32 cellular contexts compared by ENCODE assay signal in genomic region chr7:45075871-45076796, GRCh38. TPM values are rescaled to one million over a fixed set of nuclear protein-coding genes. Genes with fewer than 3 reads are reported as not detected.
DNase-seq lines count a peak whose midpoint lies in the region; ATAC-seq and TF ChIP-seq lines count a peak whose summit lies in the region.
"Had no signal": no experiment of that assay in that cellular context is flagged by ENCODE, and none has a peak within 500 bp of the region (broad histone marks: within the 10 kb centered on the region; RNA-seq: fewer than 3 reads in every experiment).

No MANE protein-coding gene starts in this region.

- H3K27ac ChIP-seq in CD8-positive, alpha-beta T cell (ENCODE audit: low read depth, low read length), result no peak overlapping the region
- H3K27ac ChIP-seq in cingulate gyrus (ENCODE audit: low read depth, low read length), result peak overlapping the region; percentile 34
- H3K27ac ChIP-seq: adrenal gland, BLaER1, body of pancreas, gastrocnemius medialis, left lung, Peyer's patch, transverse colon had no signal

- peaks cover 51% of the 10 kb centered on the region for H3K36me3 ChIP-seq in CD8-positive, alpha-beta T cell (ENCODE audit: insufficient read depth, low read length)

- H3K4me1 ChIP-seq in CD8-positive, alpha-beta T cell (ENCODE audit: insufficient read depth, low read length), result no peaks in the 10 kb centered on the region
- H3K4me1 ChIP-seq: adrenal gland, body of pancreas, gastrocnemius medialis, Peyer's patch, transverse colon had no signal

- peaks cover 56% of the 10 kb centered on the region for H3K36me3 Mint-ChIP-seq in CD8-positive, alpha-beta T cell
- H3K36me3 Mint-ChIP-seq in T-helper 2 cell treated with Interferon-gamma antibody and Interleukin-4, amounts not matched to agents 5 μg/mL and 100 μg/mL, for 36 hours (ENCODE audit: low read depth), result peaks cover 43% of the 10 kb centered on the region

- no peaks in the 10 kb centered on the region for H3K27me3 Mint-ChIP-seq in CD8-positive, alpha-beta T cell (ENCODE audit: low read depth)
- H3K27me3 Mint-ChIP-seq in T-helper 2 cell treated with Interferon-gamma antibody and Interleukin-4, amounts not matched to agents 5 μg/mL and 100 μg/mL, for 36 hours (ENCODE audit: low read depth), result no peaks in the 10 kb centered on the region
- H3K27me3 Mint-ChIP-seq: activated CD4-positive, alpha-beta T cell treated with anti-CD3 and anti-CD28 coated beads for 36 hours; naive B cell had no signal

- DNase-seq in CD8-positive, alpha-beta T cell, result no peak
- peak; percentile 15 for DNase-seq in GM10248 (ENCODE audit: extremely low spot score)
- DNase-seq in mesenteric fat pad (ENCODE audit: low spot score), result peak; percentile 35
- no peak for DNase-seq in HEK293T (ENCODE audit: extremely low spot score)
- no peak for DNase-seq in inferior parietal cortex (ENCODE audit: extremely low spot score)
- DNase-seq in T-helper 2 cell treated with Interferon-gamma antibody and Interleukin-4, amounts not matched to agents 5 μg/mL and 100 μg/mL, for 36 hours (ENCODE audit: low spot score), result no peak
- DNase-seq: activated CD4-positive, alpha-beta T cell treated with anti-CD3 and anti-CD28 coated beads for 36 hours; activated CD8-positive, alpha-beta memory T cell treated with anti-CD3 and anti-CD28 coated beads for 24 hours; activated gamma-delta T cell; activated T-cell treated with anti-CD3 and anti-CD28 coated beads for 4 hours; body of pancreas; cerebellar nuclear complex; DMS153; gastrocnemius medialis; hippocampal formation; Karpas-422; naive B cell; NCI-H1436; NCI-H2081 treated with DMSO at 0.1 percent for 48 hours; NCI-H345; occipital lobe; SIG-M5; stimulated activated CD4-positive, alpha-beta T cell treated with anti-CD3 and anti-CD28 coated beads, Interleukin-4, amount 100 ng/mL, for 4 hours; T-helper 9 cell; transverse colon had no signal

- no peak overlapping the region for H3K4me3 Mint-ChIP-seq in CD8-positive, alpha-beta T cell
- H3K4me3 Mint-ChIP-seq in T-helper 2 cell treated with Interferon-gamma antibody and Interleukin-4, amounts not matched to agents 5 μg/mL and 100 μg/mL, for 36 hours, result no peak overlapping the region
- H3K4me3 Mint-ChIP-seq: activated CD4-positive, alpha-beta T cell treated with anti-CD3 and anti-CD28 coated beads for 36 hours; mesothelial cell of epicardium had no signal

- intact Hi-C loops in CD8-positive, alpha-beta T cell (cut with DNase I, micrococcal nuclease), result no loop called here

- H3K27me3 ChIP-seq in CD8-positive, alpha-beta T cell (ENCODE audit: insufficient read depth, low read length), result no peaks in the 10 kb centered on the region
- H3K27me3 ChIP-seq: adrenal gland, BLaER1, body of pancreas, gastrocnemius medialis, left lung, Peyer's patch, transverse colon had no signal

- TF ChIP-seq CTCF in CD8-positive, alpha-beta T cell (IDR thresholded peaks at IDR 0.05), result no peak
- no peak for TF ChIP-seq CTCF in GM10248 (IDR thresholded peaks at IDR 0.05; ENCODE audit: control extremely low read depth, extremely low read depth, low read depth, missing control alignments)

- POLR2A ChIA-PET in CD8-positive, alpha-beta T cell (lab: Charles Lee), result interaction anchor here (1.7 kb wide), 1 partner anchor 49 kb away, joined by 4 read pairs; no protein-coding TSS in a partner anchor
- POLR2A ChIA-PET in GM10248 (lab: Yijun Ruan, JAX), result no interaction called here
- POLR2A ChIA-PET in HEK293T (lab: Yijun Ruan, JAX), result interaction anchor here (1.0 to 1.6 kb wide), 2 partner anchors 11 to 36 kb away, joined by 3 to 4 read pairs; partner anchors contain the start of gene TBRG4

- H3K9me3 Mint-ChIP-seq in CD8-positive, alpha-beta T cell, result no peaks in the 10 kb centered on the region
- no peaks in the 10 kb centered on the region for H3K9me3 Mint-ChIP-seq in T-helper 2 cell treated with Interferon-gamma antibody and Interleukin-4, amounts not matched to agents 5 μg/mL and 100 μg/mL, for 36 hours
- H3K9me3 Mint-ChIP-seq: mesothelial cell of epicardium, naive B cell had no signal

- no peaks in the 10 kb centered on the region for H3K9me3 ChIP-seq in CD8-positive, alpha-beta T cell (ENCODE audit: low read length)
- H3K9me3 ChIP-seq: adrenal gland, BLaER1, body of pancreas, gastrocnemius medialis, left lung, Peyer's patch, transverse colon had no signal

- peak overlapping the region; percentile 27 for H3K27ac Mint-ChIP-seq in CD8-positive, alpha-beta T cell
- no peak overlapping the region for H3K27ac Mint-ChIP-seq in T-helper 2 cell treated with Interferon-gamma antibody and Interleukin-4, amounts not matched to agents 5 μg/mL and 100 μg/mL, for 36 hours
- H3K27ac Mint-ChIP-seq: activated CD4-positive, alpha-beta T cell treated with anti-CD3 and anti-CD28 coated beads for 36 hours; mesothelial cell of epicardium had no signal

- H3K4me1 Mint-ChIP-seq in CD8-positive, alpha-beta T cell (ENCODE audit: low read depth), result peaks cover 8% of the 10 kb centered on the region
- H3K4me1 Mint-ChIP-seq in T-helper 2 cell treated with Interferon-gamma antibody and Interleukin-4, amounts not matched to agents 5 μg/mL and 100 μg/mL, for 36 hours (ENCODE audit: low read depth), result peaks cover 1% of the 10 kb centered on the region
- H3K4me1 Mint-ChIP-seq: activated CD4-positive, alpha-beta T cell treated with anti-CD3 and anti-CD28 coated beads for 36 hours; mesothelial cell of epicardium had no signal

- H3K4me3 ChIP-seq in CD8-positive, alpha-beta T cell (ENCODE audit: low read depth, low read length), result no peak overlapping the region
- H3K4me3 ChIP-seq: adrenal gland, BLaER1, body of pancreas, gastrocnemius medialis, GM12878, left lung, Peyer's patch, transverse colon had no signal

- CTCF ChIA-PET in CD8-positive, alpha-beta T cell (lab: Charles Lee), result interaction anchor here (1.2 kb wide), 2 partner anchors 48 to 219 kb away, joined by 3 read pairs; no protein-coding TSS in a partner anchor
- CTCF ChIA-PET in GM10248 (lab: Yijun Ruan, JAX) (interaction anchor here (1.5 kb wide), 1 partner anchor 24 kb away, joined by 3 read pairs; no protein-coding TSS in a partner anchor), HEK293T (lab: Yijun Ruan, JAX) (no interaction called here)

- ATAC-seq in CD8-positive, alpha-beta T cell, result no peak
- ATAC-seq: activated CD4-positive, alpha-beta T cell treated with anti-CD3 and anti-CD28 coated beads for 36 hours; body of pancreas; gastrocnemius medialis; GM12878; left lung had no signal

TF ChIP-seq in HEK293T, 16 proteins besides CTCF, POLR2A, EP300 and RAD21:
- TF ChIP-seq BHLHE40 (IDR thresholded peaks at IDR 0.05; ENCODE audit: borderline replicate concordance), result no peak
- TF ChIP-seq HDGF (IDR thresholded peaks at IDR 0.05; ENCODE audit: borderline replicate concordance), result no peak
- TF ChIP-seq L3MBTL2 (conservative IDR thresholded peaks at IDR 0.05), result no peak
- no peak for TF ChIP-seq SUZ12 (IDR thresholded peaks at IDR 0.05)
- TF ChIP-seq CTBP1 (IDR thresholded peaks at IDR 0.05; ENCODE audit: borderline replicate concordance), result no peak

RNA-seq across cellular contexts. Expression of gene NACAD, which starts 12.6 kb away (rescaled TPM):
- 1 to 10 TPM in 1 of 2 experiments, under 1 TPM in 1; 0.68 to 1.7 TPM for total RNA-seq in CD8-positive, alpha-beta T cell
- total RNA-seq in mesenteric fat pad, result 6.2 TPM
- total RNA-seq: GM12878 had no signal

RNA-seq across cellular contexts. Expression of gene TBRG4, which starts 35.4 kb away (rescaled TPM):
- total RNA-seq in CD8-positive, alpha-beta T cell, result 10 to 100 TPM; 75.3 to 79.7 TPM
- total RNA-seq in mesenteric fat pad, result 49.8 TPM

Comparison
In these comparisons a context has a peak if more than half of its experiments do, and no peak if none do; other contexts are left out.
1. DNase-seq: peak in GM10248 (single experiment) and mesenteric fat pad (single experiment); none in CD8-positive, alpha-beta T cell (0 of 7), HEK293T (single experiment), inferior parietal cortex (single experiment) and T-helper 2 cell treated with Interferon-gamma antibody and Interleukin-4, amounts not matched to agents 5 μg/mL and 100 μg/mL, for 36 hours (single experiment).